Comparison of ENCODE assay signal across 16 cellular contexts in the genomic region with DNA sequence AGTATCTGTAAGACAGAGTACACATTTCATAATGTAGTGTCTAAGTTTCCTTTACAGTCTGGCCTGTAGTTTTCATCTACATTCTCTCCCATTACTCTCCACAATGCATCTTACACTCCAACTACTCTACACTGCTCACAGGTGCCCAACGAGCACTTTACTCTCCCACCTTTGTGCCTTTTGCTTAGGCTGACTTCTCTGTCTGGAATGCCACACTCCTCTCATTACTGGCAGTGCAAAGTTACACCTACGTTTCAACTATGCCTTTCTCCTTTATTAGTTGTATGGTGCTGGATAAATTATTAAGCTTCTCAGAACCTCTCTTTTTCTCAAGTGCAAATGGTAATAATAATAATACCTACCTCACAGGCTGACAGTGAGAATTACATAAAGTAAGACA.
A peak's percentile ranks its signal among the peaks of the same experiment; 100 is the strongest.
DNase-seq lines count a peak whose midpoint lies in the region; ATAC-seq and TF ChIP-seq lines count a peak whose summit lies in the region.
"Had no signal": no experiment of that assay in that cellular context is flagged by ENCODE, and none has a peak within 500 bp of the region (broad histone marks: within the 10 kb centered on the region; RNA-seq: fewer than 3 reads in every experiment).

No MANE protein-coding gene starts in this region.

- no peaks in the 10 kb centered on the region for H3K27me3 ChIP-seq in RWPE2 (ENCODE audit: insufficient read depth, poor library complexity, severe bottlenecking)
- no peaks in the 10 kb centered on the region for H3K27me3 ChIP-seq in lower lobe of right lung (ENCODE audit: low read depth)
- no peaks in the 10 kb centered on the region for H3K27me3 ChIP-seq in upper lobe of right lung

- H3K9me3 ChIP-seq in RWPE2 (ENCODE audit: severe bottlenecking) = no peaks in the 10 kb centered on the region
- no peaks in the 10 kb centered on the region for H3K9me3 ChIP-seq in lower lobe of right lung
- H3K9me3 ChIP-seq in upper lobe of right lung = no peaks in the 10 kb centered on the region
- H3K9me3 ChIP-seq: HAP-1 had no signal

- H3K36me3 ChIP-seq in RWPE2 (ENCODE audit: low read depth) (no peaks in the 10 kb centered on the region), lower lobe of right lung (no peaks in the 10 kb centered on the region), upper lobe of right lung (no peaks in the 10 kb centered on the region)
- H3K36me3 ChIP-seq: HAP-1 had no signal

- H3K4me3 ChIP-seq in RWPE2 (ENCODE audit: severe bottlenecking) (no peak overlapping the region), lower lobe of right lung (no peak overlapping the region), upper lobe of right lung (no peak overlapping the region)
- H3K4me3 ChIP-seq: GM23338, HAP-1 had no signal

- TF ChIP-seq CTCF in RWPE2 (IDR thresholded peaks at IDR 0.05; ENCODE audit: poor library complexity, severe bottlenecking) = no peak
- no peak for TF ChIP-seq CTCF in lower lobe of right lung (IDR thresholded peaks at IDR 0.05)
- TF ChIP-seq CTCF in upper lobe of right lung (IDR thresholded peaks at IDR 0.05) = no peak

- DNase-seq in RWPE2 (ENCODE audit: low spot score) (no peak), lower lobe of right lung (no peak), upper lobe of right lung (no peak)
- DNase-seq in stimulated activated CD4-positive, alpha-beta T cell treated with anti-CD3 and anti-CD28 coated beads, Interleukin-4, amount 100 ng/mL, for 1 hour = no peak
- DNase-seq: C1 segment of cervical spinal cord; Calu3; CD4-positive, alpha-beta memory T cell; COR-L47; DMS53; DMS79 treated with DMSO at 0.1 percent for 48 hours; GF-D8; HFFc6 had no signal

- H3K4me1 ChIP-seq in RWPE2 (ENCODE audit: insufficient read depth, poor library complexity, severe bottlenecking) (no peaks in the 10 kb centered on the region), lower lobe of right lung (no peaks in the 10 kb centered on the region), upper lobe of right lung (no peaks in the 10 kb centered on the region)

- H3K27ac ChIP-seq in RWPE2 (ENCODE audit: poor library complexity, severe bottlenecking) (no peak overlapping the region), lower lobe of right lung (no peak overlapping the region), upper lobe of right lung (no peak overlapping the region)

- ATAC-seq in RWPE2 (ENCODE audit: low read depth) (peak; percentile 52; the same call in 2 of the 3 replicates), lower lobe of right lung (peak; percentile 47 to 89), upper lobe of right lung (peak; percentile 82), GM19324 (IDR thresholded peaks at IDR 0.05; ENCODE audit: low FRiP score, unreplicated experiment) (no peak), GM19467 (IDR thresholded peaks at IDR 0.05; ENCODE audit: unreplicated experiment) (no peak)
- ATAC-seq: GM23338 had no signal

- intact Hi-C loops in lower lobe of right lung (cut with DNase I) (no loop called here), upper lobe of right lung (cut with DNase I) (no loop called here)

Comparison
In these comparisons a context has a peak if more than half of its experiments do, and no peak if none do; other contexts are left out.
1. ATAC-seq: peak in RWPE2 (single experiment), lower lobe of right lung (2 of 2) and upper lobe of right lung (single experiment); none in GM19324 (single experiment) and GM19467 (single experiment).